ENCODE assay signal across 20 cellular contexts in the genomic region with DNA sequence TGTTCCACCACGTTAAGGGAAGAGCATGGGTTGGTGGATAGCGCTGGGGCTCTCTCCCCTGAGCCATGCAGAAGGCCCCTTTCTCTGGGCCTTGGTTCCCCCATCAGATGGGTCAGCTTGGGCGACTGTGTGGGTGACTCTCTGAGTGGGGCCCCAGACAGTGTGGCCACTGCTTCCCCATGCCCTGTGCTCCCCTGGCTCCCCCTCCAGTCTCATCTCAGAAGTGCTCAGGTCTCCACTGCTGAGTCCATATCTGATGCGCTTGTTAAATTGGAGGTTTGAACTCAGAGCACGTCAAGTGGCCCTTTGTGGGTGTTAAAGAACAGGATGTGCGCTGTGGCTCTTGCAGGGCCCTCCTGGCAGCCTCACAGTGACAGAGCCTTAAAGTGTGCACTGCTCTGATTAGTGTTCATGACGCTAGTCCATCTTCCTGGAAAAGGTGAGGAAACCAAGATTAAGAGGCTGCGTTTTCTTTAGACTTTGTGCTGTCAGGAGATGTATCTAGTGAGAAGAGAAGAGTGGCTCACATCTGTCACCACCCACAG. TPM values are rescaled to one million over a fixed set of nuclear protein-coding genes. Genes with fewer than 3 reads are reported as not detected.
DNase-seq lines count a peak whose midpoint lies in the region; ATAC-seq and TF ChIP-seq lines count a peak whose summit lies in the region.
"Had no signal": no experiment of that assay in that cellular context is flagged by ENCODE, and none has a peak within 500 bp of the region (broad histone marks: within the 10 kb centered on the region; RNA-seq: fewer than 3 reads in every experiment).

No MANE protein-coding gene starts in this region.

- no TSS peak for BruUV-seq in HCT116 (replicated peaks; lab: Mats Ljungman, UMichigan)

- H3K79me2 ChIP-seq in HCT116 (ENCODE audit: insufficient read depth, low read length): peaks cover 22% of the 10 kb centered on the region

- H3K27ac ChIP-seq in HCT116 (ENCODE audit: low read depth, low read length): no peak overlapping the region
- H3K27ac ChIP-seq: foreskin keratinocyte, neural progenitor cell, upper lobe of left lung had no signal

- TF ChIP-seq RAD21 in HCT116 (IDR thresholded peaks at IDR 0.05; ENCODE audit: low read depth): no peak

- no peaks in the 10 kb centered on the region for H3K4me1 Mint-ChIP-seq in activated naive CD8-positive, alpha-beta T cell treated with anti-CD3 and anti-CD28 coated beads, Interleukin-2, amount 10 ng/mL, durations not matched to agents 7 days and 5 days
- no peaks in the 10 kb centered on the region for H3K4me1 Mint-ChIP-seq in activated naive CD8-positive, alpha-beta T cell treated with anti-CD3 and anti-CD28 coated beads, Interleukin-2, amount 50 U/mL, for 24 hours
- peaks cover 5% of the 10 kb centered on the region for H3K4me1 Mint-ChIP-seq in central memory CD8-positive, alpha-beta T cell
- peaks cover 3% of the 10 kb centered on the region for H3K4me1 Mint-ChIP-seq in neural crest cell
- H3K4me1 Mint-ChIP-seq in T-helper 17 cell: no peaks in the 10 kb centered on the region

- POLR2A ChIA-PET in activated naive CD8-positive, alpha-beta T cell treated with anti-CD3 and anti-CD28 coated beads, Interleukin-2, amount 10 ng/mL, durations not matched to agents 7 days and 5 days (lab: Charles Lee): no interaction called here
- POLR2A ChIA-PET in HCT116 (lab: Charles Lee): no interaction called here

- H3K27me3 ChIP-seq in HCT116 (ENCODE audit: insufficient read depth, low read length): no peaks in the 10 kb centered on the region
- H3K27me3 ChIP-seq: BE2C, foreskin keratinocyte, neural progenitor cell, upper lobe of left lung had no signal

- 0 out of 2 replicates have a peak, but pooled peaks cover 2% of the 10 kb centered on the region for H4K20me1 ChIP-seq in HCT116 (ENCODE audit: insufficient read depth)

- no peaks in the 10 kb centered on the region for H3K4me1 ChIP-seq in HCT116 (ENCODE audit: control insufficient read depth in 1 of 2, insufficient read depth in 2 of 2, low read length in 2 of 2)
- H3K4me1 ChIP-seq: BE2C, foreskin keratinocyte, neural progenitor cell had no signal

- no peak overlapping the region for H3K4me2 ChIP-seq in HCT116 (ENCODE audit: low read length)
- H3K4me2 ChIP-seq: neural progenitor cell had no signal

- H3K9me3 ChIP-seq in HCT116 (ENCODE audit: control insufficient read depth in 1 of 2, insufficient read depth in 1 of 2, low read depth in 1 of 2, low read length in 2 of 2) (no peaks in the 10 kb centered on the region), T-helper 17 cell (ENCODE audit: control insufficient read depth, low read length, poor library complexity, severe bottlenecking) (no peaks in the 10 kb centered on the region)
- H3K9me3 ChIP-seq: BE2C, upper lobe of left lung had no signal

- no peaks in the 10 kb centered on the region for H3K27me3 Mint-ChIP-seq in activated naive CD8-positive, alpha-beta T cell treated with anti-CD3 and anti-CD28 coated beads, Interleukin-2, amount 10 ng/mL, durations not matched to agents 7 days and 5 days
- H3K27me3 Mint-ChIP-seq in activated naive CD8-positive, alpha-beta T cell treated with anti-CD3 and anti-CD28 coated beads, Interleukin-2, amount 50 U/mL, for 24 hours: no peaks in the 10 kb centered on the region
- H3K27me3 Mint-ChIP-seq in central memory CD8-positive, alpha-beta T cell: no peaks in the 10 kb centered on the region
- no peaks in the 10 kb centered on the region for H3K27me3 Mint-ChIP-seq in neural crest cell (ENCODE audit: low read depth)
- H3K27me3 Mint-ChIP-seq in T-helper 17 cell: no peaks in the 10 kb centered on the region

- peak; percentile 12 for ATAC-seq in activated naive CD8-positive, alpha-beta T cell treated with anti-CD3 and anti-CD28 coated beads, Interleukin-2, amount 10 ng/mL, durations not matched to agents 7 days and 5 days (ENCODE audit: low read depth)
- no peak for ATAC-seq in activated naive CD8-positive, alpha-beta T cell treated with anti-CD3 and anti-CD28 coated beads, Interleukin-2, amount 50 U/mL, for 24 hours
- ATAC-seq in HCT116: peak; percentile 64
- ATAC-seq in central memory CD8-positive, alpha-beta T cell (replicated peaks; ENCODE audit: extremely low read depth, poor library complexity, severe bottlenecking): peak; percentile 82
- ATAC-seq in T-helper 17 cell: no peak
- ATAC-seq: esophagus mucosa, foreskin keratinocyte had no signal

- H3K36me3 ChIP-seq in HCT116 (ENCODE audit: control insufficient read depth in 1 of 2, insufficient read depth in 2 of 2, low read length in 2 of 2): peaks cover 14 to 31% of the 10 kb centered on the region in 2 experiments
- H3K36me3 ChIP-seq: neural progenitor cell had no signal

- H2AFZ ChIP-seq in HCT116 (ENCODE audit: low read depth, low read length, poor library complexity, severe bottlenecking): no peak overlapping the region
- H2AFZ ChIP-seq: neural progenitor cell had no signal

- intact Hi-C loops in HCT116 (cut with micrococcal nuclease): no loop called here

- H3K36me3 Mint-ChIP-seq in activated naive CD8-positive, alpha-beta T cell treated with anti-CD3 and anti-CD28 coated beads, Interleukin-2, amount 10 ng/mL, durations not matched to agents 7 days and 5 days: peaks cover 9% of the 10 kb centered on the region
- peaks cover 38% of the 10 kb centered on the region for H3K36me3 Mint-ChIP-seq in activated naive CD8-positive, alpha-beta T cell treated with anti-CD3 and anti-CD28 coated beads, Interleukin-2, amount 50 U/mL, for 24 hours (ENCODE audit: low read depth)
- peaks cover 11% of the 10 kb centered on the region for H3K36me3 Mint-ChIP-seq in central memory CD8-positive, alpha-beta T cell (ENCODE audit: insufficient read depth)
- H3K36me3 Mint-ChIP-seq in neural crest cell (ENCODE audit: low read depth): peaks cover 7% of the 10 kb centered on the region
- no peaks in the 10 kb centered on the region for H3K36me3 Mint-ChIP-seq in T-helper 17 cell (ENCODE audit: low read depth)

- no peak for TF ChIP-seq POLR2A in HCT116 (IDR thresholded peaks at IDR 0.05; ENCODE audit: borderline replicate concordance, extremely low read depth, insufficient read depth, insufficient read length)

- no peak overlapping the region for H3K27ac Mint-ChIP-seq in activated naive CD8-positive, alpha-beta T cell treated with anti-CD3 and anti-CD28 coated beads, Interleukin-2, amount 10 ng/mL, durations not matched to agents 7 days and 5 days
- H3K27ac Mint-ChIP-seq in activated naive CD8-positive, alpha-beta T cell treated with anti-CD3 and anti-CD28 coated beads, Interleukin-2, amount 50 U/mL, for 24 hours: no peak overlapping the region
- peak overlapping the region; percentile 62 for H3K27ac Mint-ChIP-seq in central memory CD8-positive, alpha-beta T cell (ENCODE audit: low read depth)
- H3K27ac Mint-ChIP-seq in neural crest cell (ENCODE audit: unreplicated experiment) (peak overlapping the region; percentile 12), T-helper 17 cell (no peak overlapping the region)
- H3K27ac Mint-ChIP-seq: neural progenitor cell had no signal

- no peaks in the 10 kb centered on the region for H3K9me3 Mint-ChIP-seq in activated naive CD8-positive, alpha-beta T cell treated with anti-CD3 and anti-CD28 coated beads, Interleukin-2, amount 10 ng/mL, durations not matched to agents 7 days and 5 days
- H3K9me3 Mint-ChIP-seq in activated naive CD8-positive, alpha-beta T cell treated with anti-CD3 and anti-CD28 coated beads, Interleukin-2, amount 50 U/mL, for 24 hours: no peaks in the 10 kb centered on the region
- no peaks in the 10 kb centered on the region for H3K9me3 Mint-ChIP-seq in central memory CD8-positive, alpha-beta T cell
- H3K9me3 Mint-ChIP-seq in neural crest cell: no peaks in the 10 kb centered on the region
- H3K9me3 Mint-ChIP-seq: neural progenitor cell had no signal

- CTCF ChIA-PET in HCT116 (lab: Charles Lee): no interaction called here

- no peak overlapping the region for H3K4me3 ChIP-seq in HCT116 (replicated peaks in 1 of 2; ENCODE audit: low read depth in 1 of 2, low read length in 2 of 2)
- H3K4me3 ChIP-seq: neural progenitor cell, upper lobe of left lung had no signal

- H3K9me2 ChIP-seq in HCT116 (ENCODE audit: insufficient read depth): no peaks in the 10 kb centered on the region

- no peak for TF ChIP-seq CTCF in HCT116 (IDR thresholded peaks at IDR 0.05 in 2 of 3, conservative IDR thresholded peaks at IDR 0.05 in 1 of 3; ENCODE audit: borderline replicate concordance in 1 of 3, insufficient read depth in 1 of 3, low read depth in 2 of 3, low read length in 2 of 3)
- TF ChIP-seq CTCF in neural crest cell (conservative IDR thresholded peaks at IDR 0.05): no peak

- DNase-seq in activated naive CD8-positive, alpha-beta T cell treated with anti-CD3 and anti-CD28 coated beads, Interleukin-2, amount 10 ng/mL, durations not matched to agents 7 days and 5 days: no peak
- no peak for DNase-seq in activated naive CD8-positive, alpha-beta T cell treated with anti-CD3 and anti-CD28 coated beads, Interleukin-2, amount 50 U/mL, for 24 hours
- DNase-seq in HCT116 (ENCODE audit: low read depth, low spot score) (no peak), neural crest cell (ENCODE audit: low read depth, low spot score) (no peak), NCI-H69 (lab: John Stamatoyannopoulos, UW) (no peak), epidermal melanocyte (ENCODE audit: insufficient read length, low spot score) (no peak), T-helper 17 cell (no peak)
- DNase-seq in central memory CD8-positive, alpha-beta T cell (ENCODE audit: low spot score in 2 of 2): no peak
- DNase-seq: BE2C; DMS79; effector CD8-positive, alpha-beta T cell; foreskin keratinocyte; GF-D8; Karpas-422; NCI-H146; NCI-H2171; NCI-H510A treated with DMSO at 0.1 percent for 48 hours had no signal

- H3K9ac ChIP-seq in HCT116 (ENCODE audit: low read length): no peak overlapping the region
- H3K9ac ChIP-seq: neural progenitor cell had no signal

- H3K4me3 Mint-ChIP-seq in activated naive CD8-positive, alpha-beta T cell treated with anti-CD3 and anti-CD28 coated beads, Interleukin-2, amount 10 ng/mL, durations not matched to agents 7 days and 5 days: no peak overlapping the region
- no peak overlapping the region for H3K4me3 Mint-ChIP-seq in activated naive CD8-positive, alpha-beta T cell treated with anti-CD3 and anti-CD28 coated beads, Interleukin-2, amount 50 U/mL, for 24 hours
- no peak overlapping the region for H3K4me3 Mint-ChIP-seq in central memory CD8-positive, alpha-beta T cell
- H3K4me3 Mint-ChIP-seq in neural crest cell (no peak overlapping the region), T-helper 17 cell (no peak overlapping the region)
- H3K4me3 Mint-ChIP-seq: neural progenitor cell had no signal

- RAD21 ChIA-PET in HCT116 (lab: Charles Lee; ENCODE audit: low non-redundant PET in 1 of 2, low total read pairs in 2 of 2, uncharacterized antibody in 2 of 2, unreplicated experiment in 2 of 2): no interaction called here

TF ChIP-seq in HCT116, 20 proteins besides CTCF, POLR2A, EP300 and RAD21 (continues in another document):
- TF ChIP-seq SIN3A (IDR thresholded peaks at IDR 0.05; ENCODE audit: low read depth): no peak
- no peak for TF ChIP-seq CBX3 (IDR thresholded peaks at IDR 0.05; ENCODE audit: low read depth)

RNA-seq across cellular contexts. Expression of a gene that starts 59.8 kb away (rescaled TPM):
- total RNA-seq in activated naive CD8-positive, alpha-beta T cell treated with anti-CD3 and anti-CD28 coated beads, Interleukin-2, amount 10 ng/mL, durations not matched to agents 7 days and 5 days: 10 to 100 TPM; 41.9 to 43.9 TPM
- total RNA-seq in HCT116 (2021; ENCODE audit: unreplicated experiment) (56.1 TPM), neural crest cell (54.3 and 55.2 TPM in 2 replicates), T-helper 17 cell (10 to 100 TPM; 40.7 to 47.2 TPM)
- polyA plus RNA-seq in HCT116 (2012): 50.8 and 57.2 TPM in 2 replicates

Comparison
In these comparisons a context has a peak if more than half of its experiments do, and no peak if none do; other contexts are left out.
1. ATAC-seq: peak in activated naive CD8-positive, alpha-beta T cell treated with anti-CD3 and anti-CD28 coated beads, Interleukin-2, amount 10 ng/mL, durations not matched to agents 7 days and 5 days (single experiment), HCT116 (single experiment) and central memory CD8-positive, alpha-beta T cell (single experiment); none in activated naive CD8-positive, alpha-beta T cell treated with anti-CD3 and anti-CD28 coated beads, Interleukin-2, amount 50 U/mL, for 24 hours (single experiment) and T-helper 17 cell (single experiment).
2. H3K27ac Mint-ChIP-seq: peak in central memory CD8-positive, alpha-beta T cell (single experiment) and neural crest cell (single experiment); none in activated naive CD8-positive, alpha-beta T cell treated with anti-CD3 and anti-CD28 coated beads, Interleukin-2, amount 10 ng/mL, durations not matched to agents 7 days and 5 days (single experiment), activated naive CD8-positive, alpha-beta T cell treated with anti-CD3 and anti-CD28 coated beads, Interleukin-2, amount 50 U/mL, for 24 hours (single experiment) and T-helper 17 cell (single experiment).